In genomic region chr2:235756491-235756890, GRCh38 we compare ENCODE assay signal across 21 cellular contexts.
A peak's percentile ranks its signal among the peaks of the same experiment; 100 is the strongest.
DNase-seq lines count a peak whose midpoint lies in the region; ATAC-seq, FAIRE-seq and TF ChIP-seq lines count a peak whose summit lies in the region.
"Had no signal": no experiment of that assay in that cellular context is flagged by ENCODE, and none has a peak within 500 bp of the region (broad histone marks: within the 10 kb centered on the region; RNA-seq: fewer than 3 reads in every experiment).

No MANE protein-coding gene starts in this region.

- CTCF ChIA-PET in HEK293 (lab: Yijun Ruan, JAX), result interaction anchor here (2.8 kb wide), 1 partner anchor 9 kb away, joined by 10 read pairs; no protein-coding TSS in a partner anchor

- H3K4me3 Mint-ChIP-seq in glutamatergic neuron (ENCODE audit: unreplicated experiment) (peak overlapping the region; percentile 1), nephron progenitor cell (no peak overlapping the region)
- H3K4me3 Mint-ChIP-seq in activated naive CD8-positive, alpha-beta T cell treated with anti-CD3 and anti-CD28 coated beads for 36 hours, result no peak overlapping the region
- H3K4me3 Mint-ChIP-seq: CD14-positive monocyte; CD4-positive, alpha-beta memory T cell; H9; IgD-negative memory B cell had no signal

- DNase-seq in D721Med (ENCODE audit: insufficient read length, low spot score) (no peak), glutamatergic neuron (peak; percentile 46), nephron progenitor cell (no peak), NCI-H1417 treated with DMSO at 0.1 percent for 48 hours (lab: John Stamatoyannopoulos, UW) (no peak)
- no peak for DNase-seq in activated naive CD8-positive, alpha-beta T cell treated with anti-CD3 and anti-CD28 coated beads for 36 hours
- DNase-seq: 8988T; CD4-positive, alpha-beta memory T cell; DMS79 treated with DMSO at 0.1 percent for 48 hours; GM23248; H9; KBM-7 had no signal

- H3K27me3 Mint-ChIP-seq in glutamatergic neuron (ENCODE audit: unreplicated experiment) (peaks cover 6% of the 10 kb centered on the region), nephron progenitor cell (ENCODE audit: low read depth, poor library complexity) (no peaks in the 10 kb centered on the region)
- H3K27me3 Mint-ChIP-seq in activated naive CD8-positive, alpha-beta T cell treated with anti-CD3 and anti-CD28 coated beads for 36 hours, result no peaks in the 10 kb centered on the region

- ATAC-seq in HG03460 (IDR thresholded peaks at IDR 0.05; ENCODE audit: unreplicated experiment) (no peak), HG03280 (IDR thresholded peaks at IDR 0.05; ENCODE audit: unreplicated experiment) (no peak)
- ATAC-seq: GM12878 had no signal

- H3K36me3 Mint-ChIP-seq in glutamatergic neuron (ENCODE audit: unreplicated experiment), result peaks cover 4% of the 10 kb centered on the region
- H3K36me3 Mint-ChIP-seq in nephron progenitor cell (ENCODE audit: low read depth), result peaks cover 5% of the 10 kb centered on the region
- H3K36me3 Mint-ChIP-seq in activated naive CD8-positive, alpha-beta T cell treated with anti-CD3 and anti-CD28 coated beads for 36 hours, result no peaks in the 10 kb centered on the region
- H3K36me3 Mint-ChIP-seq: CD14-positive monocyte; CD4-positive, alpha-beta memory T cell; IgD-negative memory B cell had no signal

- TF ChIP-seq CTCF in D721Med (IDR thresholded peaks at IDR 0.05; ENCODE audit: insufficient read depth, missing control alignments), result no peak
- TF ChIP-seq CTCF in HEK293 (tag by site-specific recombination; IDR thresholded peaks at IDR 0.05), result no peak
- no peak for TF ChIP-seq CTCF in glutamatergic neuron (IDR thresholded peaks at IDR 0.05; ENCODE audit: partially characterized antibody, unreplicated experiment)
- no peak for TF ChIP-seq CTCF in nephron progenitor cell (IDR thresholded peaks at IDR 0.05)

- H3K9me3 Mint-ChIP-seq in glutamatergic neuron (ENCODE audit: unreplicated experiment), result peaks cover 6% of the 10 kb centered on the region
- H3K9me3 Mint-ChIP-seq in nephron progenitor cell, result no peaks in the 10 kb centered on the region
- H3K9me3 Mint-ChIP-seq in activated naive CD8-positive, alpha-beta T cell treated with anti-CD3 and anti-CD28 coated beads for 36 hours, result no peaks in the 10 kb centered on the region
- H3K9me3 Mint-ChIP-seq: CD14-positive monocyte; CD4-positive, alpha-beta memory T cell; H9; IgD-negative memory B cell had no signal

- FAIRE-seq in D721Med (lab: Jason Lieb, UNC), result peak; percentile 6
- FAIRE-seq: GM12878, GM19239, HTR-8/SVneo had no signal

- no peaks in the 10 kb centered on the region for H3K4me1 ChIP-seq in HEK293 (ENCODE audit: control insufficient read depth, insufficient read depth, low read length)

- H3K9me3 ChIP-seq in HEK293 (ENCODE audit: control insufficient read depth, insufficient read depth, low read depth, low read length), result no peaks in the 10 kb centered on the region
- H3K9me3 ChIP-seq: BLaER1 had no signal

- no peak overlapping the region for H3K27ac ChIP-seq in HEK293 (ENCODE audit: extremely low read depth, low read depth, low read length)
- H3K27ac ChIP-seq: BLaER1, GM23248, HL-60 had no signal

- H3K27ac Mint-ChIP-seq in glutamatergic neuron (ENCODE audit: unreplicated experiment) (peak overlapping the region; percentile 45), nephron progenitor cell (peak overlapping the region; percentile 84)
- H3K27ac Mint-ChIP-seq in activated naive CD8-positive, alpha-beta T cell treated with anti-CD3 and anti-CD28 coated beads for 36 hours, result no peak overlapping the region
- H3K27ac Mint-ChIP-seq: CD14-positive monocyte; CD4-positive, alpha-beta memory T cell; IgD-negative memory B cell had no signal

- POLR2A ChIA-PET in HEK293 (lab: Yijun Ruan, JAX), result no interaction called here

- H3K36me3 ChIP-seq in HEK293 (ENCODE audit: control insufficient read depth in 2 of 2, insufficient read depth in 1 of 2, low read length in 2 of 2), result peaks cover 0 to 5% of the 10 kb centered on the region in 2 experiments; a peak in 2 of 3 replicates

- H3K4me1 Mint-ChIP-seq in glutamatergic neuron (ENCODE audit: low read depth, unreplicated experiment), result peaks cover 30% of the 10 kb centered on the region
- peaks cover 43% of the 10 kb centered on the region for H3K4me1 Mint-ChIP-seq in nephron progenitor cell
- no peaks in the 10 kb centered on the region for H3K4me1 Mint-ChIP-seq in activated naive CD8-positive, alpha-beta T cell treated with anti-CD3 and anti-CD28 coated beads for 36 hours
- H3K4me1 Mint-ChIP-seq: CD14-positive monocyte, IgD-negative memory B cell had no signal

- no peak overlapping the region for H3K4me3 ChIP-seq in HEK293 (ENCODE audit: low read depth, low read length)
- H3K4me3 ChIP-seq: BLaER1, GM12878, GM23248 had no signal

TF ChIP-seq in HEK293, 187 proteins besides CTCF, POLR2A, EP300 and RAD21:
- TF ChIP-seq ZNF639 (tag by site-specific recombination; IDR thresholded peaks at IDR 0.05) (no peak), ZIC2 (tag by site-specific recombination; IDR thresholded peaks at IDR 0.05) (peak; percentile 72; the same call in 1 of the 2 replicates), ZBTB49 (tag by site-specific recombination; IDR thresholded peaks at IDR 0.05; ENCODE audit: low read depth) (no peak)
